31 cellular contexts compared by ENCODE assay signal in genomic region chr16:13660807-13661206, GRCh38.
"Had no signal": no experiment of that assay in that cellular context is flagged by ENCODE, and none has a peak within 500 bp of the region (broad histone marks: within the 10 kb centered on the region; RNA-seq: fewer than 3 reads in every experiment).

No MANE protein-coding gene starts in this region.

- H3K27ac Mint-ChIP-seq: activated CD4-positive, alpha-beta memory T cell treated with anti-CD3 and anti-CD28 coated beads for 36 hours; activated CD4-positive, alpha-beta T cell treated with anti-CD3 and anti-CD28 coated beads for 36 hours; activated CD4-positive, alpha-beta T cell treated with anti-CD3 and anti-CD28 coated beads, Interleukin-2, amount 10 ng/mL, durations not matched to agents 24 days and 14 days; activated CD8-positive, alpha-beta memory T cell treated with anti-CD3 and anti-CD28 coated beads, Interleukin-2, amount 10 ng/mL, durations not matched to agents 7 days and 5 days; activated CD8-positive, alpha-beta T cell treated with anti-CD3 and anti-CD28 coated beads, Interleukin-2, amount 10 ng/mL, durations not matched to agents 7 days and 5 days; activated naive CD4-positive, alpha-beta T cell treated with anti-CD3 and anti-CD28 coated beads for 36 hours; activated naive CD4-positive, alpha-beta T cell treated with anti-CD3 and anti-CD28 coated beads, Interleukin-2, amount 50 U/mL, for 24 hours; activated naive CD8-positive, alpha-beta T cell treated with anti-CD3 and anti-CD28 coated beads for 36 hours; activated naive CD8-positive, alpha-beta T cell treated with anti-CD3 and anti-CD28 coated beads, Interleukin-2, amount 50 U/mL, for 24 hours; activated T-helper 1 cell treated with anti-CD3 and anti-CD28 coated beads, Interleukin-12 subunit alpha, Interleukin-12 subunit beta, Interleukin-2, Interleukin-4 antibody, amounts not matched to agents 30 ng/mL and 10 ng/mL and 1 ng/mL, durations not matched to agents 14 hours and 24 hours and 36 hours; activated T-helper 2 cell treated with anti-CD3 and anti-CD28 coated beads, Interferon-gamma antibody, Interleukin-2, Interleukin-4, amounts not matched to agents 10 μg/mL and 5 μg/mL and 100 μg/mL, durations not matched to agents 14 hours and 24 hours and 36 hours; effector memory CD8-positive, alpha-beta T cell had no signal

- H3K27ac ChIP-seq: adrenal gland, body of pancreas, epithelial cell of prostate, esophagus squamous epithelium had no signal

- H3K27me3 ChIP-seq: adrenal gland, body of pancreas, esophagus squamous epithelium had no signal

- H3K4me3 Mint-ChIP-seq: activated CD4-positive, alpha-beta memory T cell treated with anti-CD3 and anti-CD28 coated beads for 36 hours; activated CD4-positive, alpha-beta T cell treated with anti-CD3 and anti-CD28 coated beads for 36 hours; activated CD4-positive, alpha-beta T cell treated with anti-CD3 and anti-CD28 coated beads, Interleukin-2, amount 10 ng/mL, durations not matched to agents 24 days and 14 days; activated CD8-positive, alpha-beta memory T cell treated with anti-CD3 and anti-CD28 coated beads, Interleukin-2, amount 10 ng/mL, durations not matched to agents 7 days and 5 days; activated CD8-positive, alpha-beta T cell treated with anti-CD3 and anti-CD28 coated beads, Interleukin-2, amount 10 ng/mL, durations not matched to agents 7 days and 5 days; activated naive CD4-positive, alpha-beta T cell treated with anti-CD3 and anti-CD28 coated beads for 36 hours; activated naive CD4-positive, alpha-beta T cell treated with anti-CD3 and anti-CD28 coated beads, Interleukin-2, amount 50 U/mL, for 24 hours; activated naive CD8-positive, alpha-beta T cell treated with anti-CD3 and anti-CD28 coated beads for 36 hours; activated naive CD8-positive, alpha-beta T cell treated with anti-CD3 and anti-CD28 coated beads, Interleukin-2, amount 50 U/mL, for 24 hours; activated T-helper 1 cell treated with anti-CD3 and anti-CD28 coated beads, Interleukin-12 subunit alpha, Interleukin-12 subunit beta, Interleukin-2, Interleukin-4 antibody, amounts not matched to agents 30 ng/mL and 10 ng/mL and 1 ng/mL, durations not matched to agents 14 hours and 24 hours and 36 hours; effector memory CD8-positive, alpha-beta T cell had no signal

- ATAC-seq: activated CD4-positive, alpha-beta T cell treated with anti-CD3 and anti-CD28 coated beads for 36 hours; activated CD8-positive, alpha-beta memory T cell treated with anti-CD3 and anti-CD28 coated beads, Interleukin-2, amount 10 ng/mL, durations not matched to agents 7 days and 5 days; activated CD8-positive, alpha-beta T cell treated with anti-CD3 and anti-CD28 coated beads, Interleukin-2, amount 10 ng/mL, durations not matched to agents 7 days and 5 days; activated naive CD8-positive, alpha-beta T cell treated with anti-CD3 and anti-CD28 coated beads, Interleukin-2, amount 50 U/mL, for 24 hours; body of pancreas; effector memory CD8-positive, alpha-beta T cell had no signal

- H3K36me3 Mint-ChIP-seq: activated CD4-positive, alpha-beta memory T cell treated with anti-CD3 and anti-CD28 coated beads for 36 hours; activated CD8-positive, alpha-beta memory T cell treated with anti-CD3 and anti-CD28 coated beads, Interleukin-2, amount 10 ng/mL, durations not matched to agents 7 days and 5 days; activated naive CD4-positive, alpha-beta T cell treated with anti-CD3 and anti-CD28 coated beads, Interleukin-2, amount 50 U/mL, for 24 hours; activated naive CD8-positive, alpha-beta T cell treated with anti-CD3 and anti-CD28 coated beads for 36 hours had no signal

- H3K4me3 ChIP-seq: adrenal gland, body of pancreas, esophagus squamous epithelium had no signal

- H3K4me1 Mint-ChIP-seq: activated CD4-positive, alpha-beta T cell treated with anti-CD3 and anti-CD28 coated beads for 36 hours; activated CD4-positive, alpha-beta T cell treated with anti-CD3 and anti-CD28 coated beads, Interleukin-2, amount 10 ng/mL, durations not matched to agents 24 days and 14 days; activated CD8-positive, alpha-beta memory T cell treated with anti-CD3 and anti-CD28 coated beads, Interleukin-2, amount 10 ng/mL, durations not matched to agents 7 days and 5 days; activated naive CD4-positive, alpha-beta T cell treated with anti-CD3 and anti-CD28 coated beads, Interleukin-2, amount 50 U/mL, for 24 hours; activated naive CD8-positive, alpha-beta T cell treated with anti-CD3 and anti-CD28 coated beads for 36 hours; activated naive CD8-positive, alpha-beta T cell treated with anti-CD3 and anti-CD28 coated beads, Interleukin-2, amount 50 U/mL, for 24 hours had no signal

- DNase-seq: activated CD4-positive, alpha-beta memory T cell treated with anti-CD3 and anti-CD28 coated beads for 36 hours; activated CD4-positive, alpha-beta T cell treated with anti-CD3 and anti-CD28 coated beads for 36 hours; activated CD4-positive, alpha-beta T cell treated with anti-CD3 and anti-CD28 coated beads, Interleukin-2, amount 10 ng/mL, durations not matched to agents 24 days and 14 days; activated CD4-positive, CD25-positive, alpha-beta regulatory T cell; activated CD4-positive, CD25-positive, alpha-beta regulatory T cell treated with anti-CD3 and anti-CD28 coated beads, Interleukin-2, amount 50 U/mL, for 72 hours; activated CD8-positive, alpha-beta memory T cell treated with anti-CD3 and anti-CD28 coated beads, Interleukin-2, amount 10 ng/mL, durations not matched to agents 7 days and 5 days; activated CD8-positive, alpha-beta memory T cell treated with anti-CD3 and anti-CD28 coated beads, Interleukin-2, amount 50 U/mL, for 4 hours; activated CD8-positive, alpha-beta T cell treated with anti-CD3 and anti-CD28 coated beads, Interleukin-2, amount 10 ng/mL, durations not matched to agents 7 days and 5 days; activated effector memory CD4-positive, alpha-beta T cell treated with anti-CD3 and anti-CD28 coated beads, Interleukin-2, amount 50 U/mL, for 16 hours; activated naive CD4-positive, alpha-beta T cell treated with anti-CD3 and anti-CD28 coated beads for 36 hours; activated naive CD8-positive, alpha-beta T cell treated with anti-CD3 and anti-CD28 coated beads for 36 hours; activated naive CD8-positive, alpha-beta T cell treated with anti-CD3 and anti-CD28 coated beads, Interleukin-2, amount 50 U/mL, for 24 hours; activated T-cell treated with anti-CD3 and anti-CD28 coated beads, Interleukin-2, amount 50 U/mL, for 1 hour; activated T-cell treated with anti-CD3 and anti-CD28 coated beads, Interleukin-2, amount 50 U/mL, for 48 hours; adrenal gland; amygdala; aorta; body of pancreas; caudate nucleus; cortex of kidney; dermis blood vessel endothelial cell; effector CD4-positive, alpha-beta T cell; effector memory CD8-positive, alpha-beta T cell; esophagus squamous epithelium; foreskin melanocyte; head of caudate nucleus; T-helper 2 cell had no signal

- H3K9me3 Mint-ChIP-seq: activated CD4-positive, alpha-beta memory T cell treated with anti-CD3 and anti-CD28 coated beads for 36 hours; activated CD4-positive, alpha-beta T cell treated with anti-CD3 and anti-CD28 coated beads, Interleukin-2, amount 10 ng/mL, durations not matched to agents 24 days and 14 days; activated naive CD4-positive, alpha-beta T cell treated with anti-CD3 and anti-CD28 coated beads for 36 hours; activated naive CD4-positive, alpha-beta T cell treated with anti-CD3 and anti-CD28 coated beads, Interleukin-2, amount 50 U/mL, for 24 hours; activated naive CD8-positive, alpha-beta T cell treated with anti-CD3 and anti-CD28 coated beads for 36 hours; activated naive CD8-positive, alpha-beta T cell treated with anti-CD3 and anti-CD28 coated beads, Interleukin-2, amount 50 U/mL, for 24 hours had no signal

- H3K36me3 ChIP-seq: adrenal gland, esophagus squamous epithelium had no signal

- H3K9me3 ChIP-seq: adrenal gland, body of pancreas, esophagus squamous epithelium had no signal

- H3K4me1 ChIP-seq: adrenal gland, body of pancreas, esophagus squamous epithelium had no signal

- H3K27me3 Mint-ChIP-seq: activated CD4-positive, alpha-beta memory T cell treated with anti-CD3 and anti-CD28 coated beads for 36 hours; activated CD4-positive, alpha-beta T cell treated with anti-CD3 and anti-CD28 coated beads for 36 hours; activated CD4-positive, alpha-beta T cell treated with anti-CD3 and anti-CD28 coated beads, Interleukin-2, amount 10 ng/mL, durations not matched to agents 24 days and 14 days; activated CD8-positive, alpha-beta memory T cell treated with anti-CD3 and anti-CD28 coated beads, Interleukin-2, amount 10 ng/mL, durations not matched to agents 7 days and 5 days; activated naive CD4-positive, alpha-beta T cell treated with anti-CD3 and anti-CD28 coated beads, Interleukin-2, amount 50 U/mL, for 24 hours; activated naive CD8-positive, alpha-beta T cell treated with anti-CD3 and anti-CD28 coated beads for 36 hours; activated naive CD8-positive, alpha-beta T cell treated with anti-CD3 and anti-CD28 coated beads, Interleukin-2, amount 50 U/mL, for 24 hours; effector memory CD8-positive, alpha-beta T cell had no signal
